Comparison of ENCODE assay signal across 24 cellular contexts in genomic region chr6:142958343-142958742, GRCh38.
"Had no signal": no experiment of that assay in that cellular context is flagged by ENCODE, and none has a peak within 500 bp of the region (broad histone marks: within the 10 kb centered on the region; RNA-seq: fewer than 3 reads in every experiment).

No MANE protein-coding gene starts in this region.

- H3K4me3 ChIP-seq: ascending aorta, body of pancreas, breast epithelium, Peyer's patch had no signal

- H3K27me3 ChIP-seq: ascending aorta, body of pancreas, breast epithelium, Peyer's patch had no signal

- DNase-seq: activated CD4-positive, alpha-beta T cell treated with anti-CD3 and anti-CD28 coated beads, Interleukin-2, amount 10 ng/mL, durations not matched to agents 24 days and 14 days; activated CD4-positive, alpha-beta T cell treated with anti-CD3 and anti-CD28 coated beads, Interleukin-2, amount 50 U/mL, for 4 hours; activated CD8-positive, alpha-beta T cell treated with anti-CD3 and anti-CD28 coated beads for 36 hours; activated gamma-delta T cell; activated naive CD4-positive, alpha-beta T cell treated with Interleukin-2 at 50 U/mL for 16 hours; activated naive CD8-positive, alpha-beta T cell treated with anti-CD3 and anti-CD28 coated beads, Interleukin-2, amount 10 ng/mL, durations not matched to agents 7 days and 5 days; activated T-cell treated with anti-CD3 and anti-CD28 coated beads, Interleukin-2, amount 50 U/mL, for 1 hour; amygdala; body of pancreas; caudate nucleus; cerebellar nuclear complex; Karpas-422; KBM-7; NCI-H1105; NCI-H1436 treated with DMSO at 0.1 percent for 48 hours; NCI-H1694 treated with DMSO at 0.1 percent for 48 hours; NCI-H2029; NCI-H510A treated with DMSO at 0.1 percent for 48 hours; NK-92 treated with Interleukin-12 subunit alpha and Interleukin-12 subunit beta, amount 100 ng/mL, for 24 hours; PC-3; Peyer's patch; RPMI8226 had no signal

- H3K36me3 ChIP-seq: ascending aorta, breast epithelium, Peyer's patch had no signal

- H3K4me1 ChIP-seq: ascending aorta, breast epithelium, Peyer's patch had no signal

- ATAC-seq: activated CD8-positive, alpha-beta T cell treated with anti-CD3 and anti-CD28 coated beads for 36 hours; body of pancreas; PC-3 had no signal

- H3K27ac ChIP-seq: ascending aorta, body of pancreas, breast epithelium, Peyer's patch had no signal

- H3K9me3 ChIP-seq: ascending aorta, body of pancreas, breast epithelium, Peyer's patch had no signal
